17 cellular contexts compared by ENCODE assay signal in genomic region chr12:25712169-25712568, GRCh38.
DNase-seq lines count a peak whose midpoint lies in the region; ATAC-seq and TF ChIP-seq lines count a peak whose summit lies in the region.
"Had no signal": no experiment of that assay in that cellular context is flagged by ENCODE, and none has a peak within 500 bp of the region (broad histone marks: within the 10 kb centered on the region; RNA-seq: fewer than 3 reads in every experiment).

No MANE protein-coding gene starts in this region.

- H3K27me3 ChIP-seq in smooth muscle cell (ENCODE audit: low read depth): no peaks in the 10 kb centered on the region
- H3K27me3 ChIP-seq: testis had no signal

- H3F3A ChIP-seq in smooth muscle cell (ENCODE audit: low read depth): no peaks in the 10 kb centered on the region

- no peak overlapping the region for H2AFZ ChIP-seq in smooth muscle cell (ENCODE audit: low read depth)

- H3K4me3 ChIP-seq in smooth muscle cell: no peak overlapping the region
- H3K4me3 ChIP-seq: testis had no signal

- no peaks in the 10 kb centered on the region for H3K4me1 Mint-ChIP-seq in activated CD8-positive, alpha-beta T cell treated with anti-CD3 and anti-CD28 coated beads for 36 hours (ENCODE audit: low read depth)
- no peaks in the 10 kb centered on the region for H3K4me1 Mint-ChIP-seq in activated CD8-positive, alpha-beta T cell treated with anti-CD3 and anti-CD28 coated beads, Interleukin-2, amount 10 ng/mL, durations not matched to agents 7 days and 5 days (ENCODE audit: low read depth)
- no peaks in the 10 kb centered on the region for H3K4me1 Mint-ChIP-seq in activated T-cell treated with anti-CD3 and anti-CD28 coated beads, Interleukin-2, amount 50 U/mL, for 4 hours (ENCODE audit: low read depth)
- H3K4me1 Mint-ChIP-seq in effector memory CD8-positive, alpha-beta T cell (ENCODE audit: low read depth in 2 of 2): no peaks in the 10 kb centered on the region
- H3K4me1 Mint-ChIP-seq: CD8-positive, alpha-beta memory T cell had no signal

- H3K4me1 ChIP-seq in smooth muscle cell (ENCODE audit: low read depth): peaks cover 15% of the 10 kb centered on the region
- H3K4me1 ChIP-seq: testis had no signal

- peak; percentile 5 for DNase-seq in activated CD8-positive, alpha-beta T cell treated with anti-CD3 and anti-CD28 coated beads for 36 hours
- DNase-seq in activated CD8-positive, alpha-beta T cell treated with anti-CD3 and anti-CD28 coated beads, Interleukin-2, amount 10 ng/mL, durations not matched to agents 7 days and 5 days: no peak
- DNase-seq in smooth muscle cell (lab: John Stamatoyannopoulos, UW; ENCODE audit: unreplicated experiment) (no peak), KG1 (lab: John Stamatoyannopoulos, UW) (no peak)
- DNase-seq in activated T-cell treated with anti-CD3 and anti-CD28 coated beads, Interleukin-2, amount 50 U/mL, for 4 hours: no peak
- DNase-seq in effector memory CD8-positive, alpha-beta T cell: no peak
- DNase-seq: CD8-positive, alpha-beta memory T cell; central memory CD4-positive, alpha-beta T cell; kidney glomerular epithelial cell; NCI-H1092; NCI-H2171 treated with DMSO at 0.1 percent for 48 hours; posterior cingulate gyrus; stimulated activated CD4-positive, alpha-beta T cell treated with anti-CD3 and anti-CD28 coated beads, Interleukin-12 subunit alpha, Interleukin-12 subunit beta, amount 100 ng/mL, for 4 hours; testis; WERI-Rb-1 had no signal

- no peak overlapping the region for H3K27ac Mint-ChIP-seq in activated CD8-positive, alpha-beta T cell treated with anti-CD3 and anti-CD28 coated beads for 36 hours
- H3K27ac Mint-ChIP-seq in activated CD8-positive, alpha-beta T cell treated with anti-CD3 and anti-CD28 coated beads, Interleukin-2, amount 10 ng/mL, durations not matched to agents 7 days and 5 days: no peak overlapping the region
- no peak overlapping the region for H3K27ac Mint-ChIP-seq in effector memory CD8-positive, alpha-beta T cell
- H3K27ac Mint-ChIP-seq: CD8-positive, alpha-beta memory T cell had no signal

- H3K27ac ChIP-seq in smooth muscle cell (ENCODE audit: low read depth): peak overlapping the region; percentile 63
- H3K27ac ChIP-seq: testis, WERI-Rb-1 had no signal

- H3K9ac ChIP-seq in smooth muscle cell (ENCODE audit: low read depth): no peak overlapping the region

- no peak overlapping the region for H3K4me2 ChIP-seq in smooth muscle cell

- H3K9me3 Mint-ChIP-seq in activated CD8-positive, alpha-beta T cell treated with anti-CD3 and anti-CD28 coated beads for 36 hours: no peaks in the 10 kb centered on the region
- H3K9me3 Mint-ChIP-seq in activated CD8-positive, alpha-beta T cell treated with anti-CD3 and anti-CD28 coated beads, Interleukin-2, amount 10 ng/mL, durations not matched to agents 7 days and 5 days (ENCODE audit: insufficient read depth): no peaks in the 10 kb centered on the region
- H3K9me3 Mint-ChIP-seq in activated T-cell treated with anti-CD3 and anti-CD28 coated beads, Interleukin-2, amount 50 U/mL, for 4 hours: peaks cover 4% of the 10 kb centered on the region
- peaks cover 3 to 7% of the 10 kb centered on the region in 2 donors for H3K9me3 Mint-ChIP-seq in effector memory CD8-positive, alpha-beta T cell

- no peaks in the 10 kb centered on the region for H3K36me3 Mint-ChIP-seq in activated CD8-positive, alpha-beta T cell treated with anti-CD3 and anti-CD28 coated beads for 36 hours (ENCODE audit: low read depth)
- peaks cover 4% of the 10 kb centered on the region for H3K36me3 Mint-ChIP-seq in activated CD8-positive, alpha-beta T cell treated with anti-CD3 and anti-CD28 coated beads, Interleukin-2, amount 10 ng/mL, durations not matched to agents 7 days and 5 days (ENCODE audit: low read depth)
- H3K36me3 Mint-ChIP-seq in activated T-cell treated with anti-CD3 and anti-CD28 coated beads, Interleukin-2, amount 50 U/mL, for 4 hours (ENCODE audit: insufficient read depth): no peaks in the 10 kb centered on the region
- no peaks in the 10 kb centered on the region for H3K36me3 Mint-ChIP-seq in effector memory CD8-positive, alpha-beta T cell (ENCODE audit: insufficient read depth)
- H3K36me3 Mint-ChIP-seq: CD8-positive, alpha-beta memory T cell had no signal

- no peaks in the 10 kb centered on the region for H3K36me3 ChIP-seq in smooth muscle cell (ENCODE audit: low read depth)
- H3K36me3 ChIP-seq: WERI-Rb-1 had no signal

- TF ChIP-seq CTCF in activated CD8-positive, alpha-beta T cell treated with anti-CD3 and anti-CD28 coated beads for 36 hours (IDR thresholded peaks at IDR 0.05): no peak
- TF ChIP-seq CTCF in smooth muscle cell (IDR thresholded peaks at IDR 0.05; ENCODE audit: borderline replicate concordance, insufficient read depth, poor library complexity, severe bottlenecking): no peak

- no peak overlapping the region for H3K4me3 Mint-ChIP-seq in activated CD8-positive, alpha-beta T cell treated with anti-CD3 and anti-CD28 coated beads for 36 hours
- H3K4me3 Mint-ChIP-seq in activated CD8-positive, alpha-beta T cell treated with anti-CD3 and anti-CD28 coated beads, Interleukin-2, amount 10 ng/mL, durations not matched to agents 7 days and 5 days: no peak overlapping the region
- H3K4me3 Mint-ChIP-seq in activated T-cell treated with anti-CD3 and anti-CD28 coated beads, Interleukin-2, amount 50 U/mL, for 4 hours: no peak overlapping the region
- H3K4me3 Mint-ChIP-seq in effector memory CD8-positive, alpha-beta T cell: no peak overlapping the region
- H3K4me3 Mint-ChIP-seq: CD8-positive, alpha-beta memory T cell had no signal

- ATAC-seq in activated CD8-positive, alpha-beta T cell treated with anti-CD3 and anti-CD28 coated beads for 36 hours: no peak
- no peak for ATAC-seq in activated CD8-positive, alpha-beta T cell treated with anti-CD3 and anti-CD28 coated beads, Interleukin-2, amount 10 ng/mL, durations not matched to agents 7 days and 5 days
- ATAC-seq in HG02610 (IDR thresholded peaks at IDR 0.05; ENCODE audit: unreplicated experiment): peak; percentile 27
- peak; percentile 39 for ATAC-seq in HG03520 (IDR thresholded peaks at IDR 0.05; ENCODE audit: unreplicated experiment)
- no peak for ATAC-seq in activated T-cell treated with anti-CD3 and anti-CD28 coated beads, Interleukin-2, amount 50 U/mL, for 4 hours
- no peak for ATAC-seq in effector memory CD8-positive, alpha-beta T cell (replicated peaks)

- POLR2A ChIA-PET in activated CD8-positive, alpha-beta T cell treated with anti-CD3 and anti-CD28 coated beads for 36 hours (lab: Charles Lee): no interaction called here
- POLR2A ChIA-PET in activated CD8-positive, alpha-beta T cell treated with anti-CD3 and anti-CD28 coated beads, Interleukin-2, amount 10 ng/mL, durations not matched to agents 7 days and 5 days (lab: Charles Lee): no interaction called here

- intact Hi-C loops in activated CD8-positive, alpha-beta T cell treated with anti-CD3 and anti-CD28 coated beads for 36 hours (cut with micrococcal nuclease): no loop called here

- H3K79me2 ChIP-seq in smooth muscle cell (ENCODE audit: low read depth): no peaks in the 10 kb centered on the region

- no peaks in the 10 kb centered on the region for H3K27me3 Mint-ChIP-seq in activated CD8-positive, alpha-beta T cell treated with anti-CD3 and anti-CD28 coated beads for 36 hours
- H3K27me3 Mint-ChIP-seq in activated CD8-positive, alpha-beta T cell treated with anti-CD3 and anti-CD28 coated beads, Interleukin-2, amount 10 ng/mL, durations not matched to agents 7 days and 5 days (ENCODE audit: low read depth): peaks cover 3% of the 10 kb centered on the region
- peaks cover 3% of the 10 kb centered on the region for H3K27me3 Mint-ChIP-seq in activated T-cell treated with anti-CD3 and anti-CD28 coated beads, Interleukin-2, amount 50 U/mL, for 4 hours (ENCODE audit: low read depth)
- no peaks in the 10 kb centered on the region for H3K27me3 Mint-ChIP-seq in effector memory CD8-positive, alpha-beta T cell

- H4K20me1 ChIP-seq in smooth muscle cell (ENCODE audit: low read depth): no peaks in the 10 kb centered on the region

- CTCF ChIA-PET in activated CD8-positive, alpha-beta T cell treated with anti-CD3 and anti-CD28 coated beads for 36 hours (lab: Charles Lee): no interaction called here
- CTCF ChIA-PET in activated CD8-positive, alpha-beta T cell treated with anti-CD3 and anti-CD28 coated beads, Interleukin-2, amount 10 ng/mL, durations not matched to agents 7 days and 5 days (lab: Charles Lee): interaction anchor here (1.0 kb wide), 1 partner anchor 276 kb away, joined by 3 read pairs; no protein-coding TSS in a partner anchor

- 89% methylated on average over 8 of the region's 8 CpGs for WGBS in smooth muscle cell (ENCODE audit: low lambda C conversion rate)

- H3K9me3 ChIP-seq in smooth muscle cell (replicated peaks; ENCODE audit: low read depth): no peaks in the 10 kb centered on the region
- H3K9me3 ChIP-seq: testis had no signal

Comparison
In these comparisons a context has a peak if more than half of its experiments do, and no peak if none do; other contexts are left out.
1. ATAC-seq: peak in HG02610 (single experiment) and HG03520 (single experiment); none in activated CD8-positive, alpha-beta T cell treated with anti-CD3 and anti-CD28 coated beads for 36 hours (single experiment), activated CD8-positive, alpha-beta T cell treated with anti-CD3 and anti-CD28 coated beads, Interleukin-2, amount 10 ng/mL, durations not matched to agents 7 days and 5 days (single experiment), activated T-cell treated with anti-CD3 and anti-CD28 coated beads, Interleukin-2, amount 50 U/mL, for 4 hours (0 of 2) and effector memory CD8-positive, alpha-beta T cell (single experiment).